Comparison of ENCODE assay signal across 5 cellular contexts in the genomic region with DNA sequence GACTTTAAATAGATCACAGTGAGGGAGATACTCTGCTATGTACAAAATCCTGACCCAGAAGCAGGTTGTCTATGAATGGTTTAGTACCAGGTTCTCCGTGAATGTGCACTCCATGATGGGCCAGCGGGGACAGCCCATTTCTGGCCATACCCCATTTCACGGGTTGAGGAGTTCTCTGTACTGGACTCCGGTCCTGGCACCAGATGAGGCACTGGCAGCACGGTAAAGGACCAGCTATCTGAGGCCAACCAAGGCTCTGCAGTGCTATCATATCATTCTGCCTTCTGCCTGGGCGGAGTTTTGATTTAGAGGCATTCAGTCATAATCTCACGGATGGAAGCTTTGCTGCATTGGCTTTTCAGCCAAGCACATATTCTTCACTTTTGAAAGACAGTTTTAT.
"Had no signal": no experiment of that assay in that cellular context is flagged by ENCODE, and none has a peak within 500 bp of the region (broad histone marks: within the 10 kb centered on the region; RNA-seq: fewer than 3 reads in every experiment).

No MANE protein-coding gene starts in this region.

- H3K27ac Mint-ChIP-seq: IgD-negative memory B cell had no signal

- DNase-seq: IMR-90 had no signal

- H3K4me3 ChIP-seq: K562 had no signal

- H3K4me1 Mint-ChIP-seq: IgD-negative memory B cell had no signal

- H3K4me3 Mint-ChIP-seq: IgD-negative memory B cell had no signal

- H3K36me3 Mint-ChIP-seq: IgD-negative memory B cell had no signal

- ATAC-seq: HepG2, K562 had no signal

- H3K27ac ChIP-seq: HL-60 had no signal
